In genomic region chr2:45578056-45578843, GRCh38 we compare ENCODE assay signal across 8 cellular contexts. TPM values are rescaled to one million over a fixed set of nuclear protein-coding genes. Genes with fewer than 3 reads are reported as not detected.
DNase-seq lines count a peak whose midpoint lies in the region; ATAC-seq and TF ChIP-seq lines count a peak whose summit lies in the region.

No MANE protein-coding gene starts in this region.

- 88 to 92% methylated on average over 5 of the region's 5 CpGs for WGBS in heart right ventricle, 2 donors

- peak in 5 of 9 donors; percentile 6 to 45 (median 28) for TF ChIP-seq CTCF in heart right ventricle (IDR thresholded peaks at IDR 0.05)
- peak; percentile 80 for TF ChIP-seq CTCF in OCI-LY7 (conservative IDR thresholded peaks at IDR 0.05; ENCODE audit: low read length)

- H3K27me3 ChIP-seq in heart right ventricle: no peaks in the 10 kb centered on the region

- intact Hi-C loops in heart right ventricle (cut with DNase I): no loop called here
- intact Hi-C loops in left ventricle myocardium superior (cut with micrococcal nuclease): no loop called here
- intact Hi-C loops in OCI-LY7 (cut with micrococcal nuclease; ENCODE audit: unreplicated experiment): no loop called here
- intact Hi-C loops in Right ventricle myocardium inferior (cut with DNase I): no loop called here

- POLR2A ChIA-PET in OCI-LY7 (lab: Charles Lee): no interaction called here

- no TSS peak for BruUV-seq in OCI-LY7 (replicated peaks; lab: Mats Ljungman, UMichigan)

- H3K36me3 ChIP-seq in heart right ventricle (peaks cover 0 to 58% (median 5%) of the 10 kb centered on the region in 9 donors), OCI-LY7 (ENCODE audit: insufficient read depth, low read length) (peaks cover 17% of the 10 kb centered on the region)

- H3K79me2 ChIP-seq in OCI-LY7 (ENCODE audit: insufficient read depth, low read depth, low read length): no peaks in the 10 kb centered on the region

- no peak overlapping the region for H3K27ac ChIP-seq in heart right ventricle
- H3K27ac ChIP-seq in OCI-LY7 (ENCODE audit: low read depth, low read length, poor library complexity, severe bottlenecking): no peak overlapping the region

- DNase-seq in heart right ventricle (no peak), left ventricle myocardium superior (no peak), OCI-LY7 (ENCODE audit: low spot score) (peak; percentile 43), dermis blood vessel endothelial cell (peak; percentile 74), pons (ENCODE audit: low spot score) (peak; percentile 22), Right ventricle myocardium inferior (ENCODE audit: missing footprints) (no peak)

- H3K9me3 ChIP-seq in heart right ventricle: no peaks in the 10 kb centered on the region
- no peaks in the 10 kb centered on the region for H3K9me3 ChIP-seq in OCI-LY7 (ENCODE audit: low read length)

- H3K4me2 ChIP-seq in OCI-LY7 (ENCODE audit: low read length): no peak overlapping the region

- CTCF ChIA-PET in OCI-LY7 (lab: Charles Lee; ENCODE audit: unreplicated experiment): no interaction called here

- no peak overlapping the region for H3K4me3 ChIP-seq in heart right ventricle
- no peak overlapping the region for H3K4me3 ChIP-seq in OCI-LY7 (ENCODE audit: low read depth, low read length, poor library complexity, severe bottlenecking)

- ATAC-seq in heart right ventricle (no peak), left ventricle myocardium superior (no peak), Right ventricle myocardium inferior (no peak), GM18519 (IDR thresholded peaks at IDR 0.05; ENCODE audit: low FRiP score, unreplicated experiment) (no peak), GM21717 (IDR thresholded peaks at IDR 0.05; ENCODE audit: unreplicated experiment) (no peak)

- H3K4me1 ChIP-seq in heart right ventricle: peaks cover 0 to 21% (median 0%) of the 10 kb centered on the region in 9 donors
- peaks cover 4% of the 10 kb centered on the region for H3K4me1 ChIP-seq in OCI-LY7 (ENCODE audit: insufficient read depth, low read length, poor library complexity, severe bottlenecking)

- no peaks in the 10 kb centered on the region for H4K20me1 ChIP-seq in OCI-LY7 (ENCODE audit: insufficient read depth, low read length)

- no peaks in the 10 kb centered on the region for H3K9me2 ChIP-seq in OCI-LY7 (ENCODE audit: insufficient read depth, low read length)

- no peak overlapping the region for H2AFZ ChIP-seq in OCI-LY7 (ENCODE audit: low read length)

RNA-seq across cellular contexts. Expression of gene SRBD1, which starts 32.8 kb away (rescaled TPM):
- total RNA-seq in heart right ventricle (10 to 100 TPM in 6 of 10 donors, 1 to 10 TPM in 4; 7.4 to 13.5 (median 11.2) TPM), left ventricle myocardium superior (6.3 TPM), OCI-LY7 (2022) (16.0 and 17.6 TPM in 2 replicates), dermis blood vessel endothelial cell (18.0 and 27.5 TPM in 2 replicates), Right ventricle myocardium inferior (7.7 TPM)
- 1 to 10 TPM; 2.5 to 2.9 TPM for polyA plus RNA-seq in heart right ventricle
- 13.9 and 15.5 TPM in 2 replicates for total RNA-seq in OCI-LY7 (2014; rRNA removed; shearing (Covaris generic))

Comparison
In these comparisons a context has a peak if more than half of its experiments do, and no peak if none do; other contexts are left out.
1. DNase-seq: peak in OCI-LY7 (single experiment), dermis blood vessel endothelial cell (single experiment) and pons (single experiment); none in heart right ventricle (0 of 2), left ventricle myocardium superior (single experiment) and Right ventricle myocardium inferior (single experiment).